Comparison of ENCODE assay signal across 1 cellular context in genomic region chr7:35677582-35678356, GRCh38.
A peak's percentile ranks its signal among the peaks of the same experiment; 100 is the strongest.
TF ChIP-seq lines count a peak whose summit lies in the region.

No MANE protein-coding gene starts in this region.

TF ChIP-seq in WTC11, 78 proteins besides CTCF, POLR2A, EP300 and RAD21:
- TF ChIP-seq, protein P1, sequence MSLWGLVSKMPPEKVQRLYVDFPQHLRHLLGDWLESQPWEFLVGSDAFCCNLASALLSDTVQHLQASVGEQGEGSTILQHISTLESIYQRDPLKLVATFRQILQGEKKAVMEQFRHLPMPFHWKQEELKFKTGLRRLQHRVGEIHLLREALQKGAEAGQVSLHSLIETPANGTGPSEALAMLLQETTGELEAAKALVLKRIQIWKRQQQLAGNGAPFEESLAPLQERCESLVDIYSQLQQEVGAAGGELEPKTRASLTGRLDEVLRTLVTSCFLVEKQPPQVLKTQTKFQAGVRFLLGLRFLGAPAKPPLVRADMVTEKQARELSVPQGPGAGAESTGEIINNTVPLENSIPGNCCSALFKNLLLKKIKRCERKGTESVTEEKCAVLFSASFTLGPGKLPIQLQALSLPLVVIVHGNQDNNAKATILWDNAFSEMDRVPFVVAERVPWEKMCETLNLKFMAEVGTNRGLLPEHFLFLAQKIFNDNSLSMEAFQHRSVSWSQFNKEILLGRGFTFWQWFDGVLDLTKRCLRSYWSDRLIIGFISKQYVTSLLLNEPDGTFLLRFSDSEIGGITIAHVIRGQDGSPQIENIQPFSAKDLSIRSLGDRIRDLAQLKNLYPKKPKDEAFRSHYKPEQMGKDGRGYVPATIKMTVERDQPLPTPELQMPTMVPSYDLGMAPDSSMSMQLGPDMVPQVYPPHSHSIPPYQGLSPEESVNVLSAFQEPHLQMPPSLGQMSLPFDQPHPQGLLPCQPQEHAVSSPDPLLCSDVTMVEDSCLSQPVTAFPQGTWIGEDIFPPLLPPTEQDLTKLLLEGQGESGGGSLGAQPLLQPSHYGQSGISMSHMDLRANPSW (CRISPR knock-in tag; conservative IDR thresholded peaks at IDR 0.05; ENCODE audit: low read depth), result no peak
- TF ChIP-seq GABPB1 (CRISPR knock-in tag; IDR thresholded peaks at IDR 0.05), result peak; percentile 41; the same call in 1 of the 2 replicates
